ENCODE assay signal across 33 cellular contexts in the genomic region with DNA sequence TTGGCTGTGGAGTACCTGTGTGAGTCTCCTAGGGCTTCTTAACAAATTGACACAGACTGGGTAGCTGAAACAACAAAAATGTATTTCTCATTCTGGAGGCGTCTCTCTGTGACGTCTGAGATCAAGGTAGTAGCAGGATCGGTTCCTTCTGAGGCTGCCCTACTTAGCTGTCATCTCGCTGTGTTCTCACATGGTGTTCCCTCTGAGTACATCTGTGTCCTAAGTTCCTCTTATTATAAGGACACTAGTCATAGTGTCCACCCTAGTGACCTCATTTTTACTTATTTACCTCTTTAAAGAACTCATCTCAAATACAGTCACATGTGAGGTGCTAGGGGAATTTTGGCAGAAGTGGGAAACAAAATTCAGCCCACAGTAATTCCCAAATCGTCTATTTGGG.
"Had no signal": no experiment of that assay in that cellular context is flagged by ENCODE, and none has a peak within 500 bp of the region (broad histone marks: within the 10 kb centered on the region; RNA-seq: fewer than 3 reads in every experiment).

No MANE protein-coding gene starts in this region.

- FAIRE-seq: small intestine, urothelium cell line had no signal

- H3K79me2 ChIP-seq: parathyroid adenoma had no signal

- H3K4me3 Mint-ChIP-seq: naive B cell; naive thymus-derived CD8-positive, alpha-beta T cell; natural killer cell treated with Interleukin-12 subunit alpha and Interleukin-12 subunit beta and Interleukin-15 and Interleukin-18, amount 100 ng/mL, for 72 hours; nephron progenitor cell; neural crest cell; stimulated activated naive CD8-positive, alpha-beta T cell treated with anti-CD3 and anti-CD28 coated beads, Interleukin-15, amount 100 ng/mL, for 72 hours had no signal

- DNase-seq: naive B cell; naive thymus-derived CD8-positive, alpha-beta T cell; nephron progenitor cell; nucleus accumbens; ovary; posterior cingulate gyrus; psoas muscle; right cardiac atrium; right lobe of liver; sigmoid colon; small intestine; spleen; stimulated activated CD4-positive, alpha-beta T cell treated with anti-CD3 and anti-CD28 coated beads, Interleukin-12 subunit alpha, Interleukin-12 subunit beta, amount 100 ng/mL, for 4 hours; stimulated activated CD4-positive, alpha-beta T cell treated with anti-CD3 and anti-CD28 coated beads, Interleukin-1b, Interleukin-23, amount 100 ng/mL, for 48 hours; stimulated activated CD4-positive, alpha-beta T cell treated with anti-CD3 and anti-CD28 coated beads, Interleukin-4, amount 100 ng/mL, for 1 hour; stimulated activated CD4-positive, alpha-beta T cell treated with anti-CD3 and anti-CD28 coated beads, Interleukin-4, amount 100 ng/mL, for 4 hours; stimulated activated CD8-positive, alpha-beta memory T cell treated with anti-CD3 and anti-CD28 coated beads, Interleukin-4, amount 100 ng/mL, for 48 hours; stimulated activated naive CD4-positive, alpha-beta T cell; stimulated activated naive CD8-positive, alpha-beta T cell treated with anti-CD3 and anti-CD28 coated beads, Interleukin-15, amount 100 ng/mL, for 72 hours; stimulated activated naive CD8-positive, alpha-beta T cell treated with anti-CD3 and anti-CD28 coated beads, Interleukin-15, Interleukin-2, amounts not matched to agents 100 U/mL and 50 U/mL, for 24 hours; substantia nigra; testis; tibial artery; transverse colon; upper lobe of left lung had no signal

- H3K4me1 ChIP-seq: parathyroid adenoma, psoas muscle, right lobe of liver, sigmoid colon, spleen, suprapubic skin, testis, tibial artery, transverse colon, upper lobe of left lung, vagina had no signal

- H2AFZ ChIP-seq: parathyroid adenoma had no signal

- H3K27ac Mint-ChIP-seq: natural killer cell treated with Interleukin-12 subunit alpha and Interleukin-12 subunit beta and Interleukin-15 and Interleukin-18, amount 100 ng/mL, for 72 hours; nephron progenitor cell; progenitor cell of endocrine pancreas; stimulated activated naive CD8-positive, alpha-beta T cell treated with anti-CD3 and anti-CD28 coated beads, Interleukin-15, amount 100 ng/mL, for 72 hours had no signal

- H3K27me3 Mint-ChIP-seq: progenitor cell of endocrine pancreas; stimulated activated naive CD8-positive, alpha-beta T cell treated with anti-CD3 and anti-CD28 coated beads, Interleukin-15, amount 100 ng/mL, for 72 hours had no signal

- H3K4me3 ChIP-seq: ovary, psoas muscle, right lobe of liver, sigmoid colon, spleen, suprapubic skin, testis, tibial artery, transverse colon, upper lobe of left lung, vagina had no signal

- H3K36me3 Mint-ChIP-seq: naive B cell; natural killer cell treated with Interleukin-12 subunit alpha and Interleukin-12 subunit beta and Interleukin-15 and Interleukin-18, amount 100 ng/mL, for 72 hours had no signal

- H3K27ac ChIP-seq: neutrophil, ovary, parathyroid adenoma, psoas muscle, right lobe of liver, sigmoid colon, spleen, suprapubic skin, testis, tibial artery, transverse colon, upper lobe of left lung, vagina had no signal

- H3K9me3 Mint-ChIP-seq: natural killer cell treated with Interleukin-12 subunit alpha and Interleukin-12 subunit beta and Interleukin-15 and Interleukin-18, amount 100 ng/mL, for 72 hours had no signal

- H3K27me3 ChIP-seq: neutrophil, ovary, right lobe of liver, sigmoid colon, spleen, testis, tibial artery, transverse colon, upper lobe of left lung, vagina had no signal

- ATAC-seq: naive thymus-derived CD8-positive, alpha-beta T cell; natural killer cell treated with Interleukin-12 subunit alpha and Interleukin-12 subunit beta and Interleukin-15 and Interleukin-18, amount 100 ng/mL, for 72 hours; psoas muscle; right cardiac atrium; right lobe of liver; stimulated activated naive CD8-positive, alpha-beta T cell treated with anti-CD3 and anti-CD28 coated beads, Interleukin-15, amount 100 ng/mL, for 72 hours; stimulated activated naive CD8-positive, alpha-beta T cell treated with anti-CD3 and anti-CD28 coated beads, Interleukin-15, Interleukin-2, amounts not matched to agents 100 U/mL and 50 U/mL, for 24 hours had no signal

- H3K4me1 Mint-ChIP-seq: naive B cell; naive thymus-derived CD8-positive, alpha-beta T cell; nephron progenitor cell; neural crest cell; stimulated activated naive CD8-positive, alpha-beta T cell treated with anti-CD3 and anti-CD28 coated beads, Interleukin-15, amount 100 ng/mL, for 72 hours had no signal

- H3K36me3 ChIP-seq: neutrophil, ovary, right lobe of liver, sigmoid colon, spleen, suprapubic skin, tibial artery, transverse colon, upper lobe of left lung, vagina had no signal

- H3K9me3 ChIP-seq: neutrophil, right lobe of liver, testis, transverse colon, upper lobe of left lung, vagina had no signal

- H3K9ac ChIP-seq: parathyroid adenoma had no signal
